ENCODE assay signal across 1 cellular context in genomic region chr10:129968020-129968861, GRCh38.
TF ChIP-seq lines count a peak whose summit lies in the region.

No MANE protein-coding gene starts in this region.

TF ChIP-seq in endothelial cell of umbilical vein, 7 proteins besides CTCF, POLR2A, EP300 and RAD21 (continued from another document):
- TF ChIP-seq EZH2 (IDR thresholded peaks at IDR 0.05; ENCODE audit: borderline replicate concordance, low read depth, low read length, severe bottlenecking) = peak; percentile 3
